ENCODE assay signal across 10 cellular contexts in genomic region chr4:147578057-147578476, GRCh38. TPM values are rescaled to one million over a fixed set of nuclear protein-coding genes. Genes with fewer than 3 reads are reported as not detected.
DNase-seq lines count a peak whose midpoint lies in the region; ATAC-seq and TF ChIP-seq lines count a peak whose summit lies in the region.
"Had no signal": no experiment of that assay in that cellular context is flagged by ENCODE, and none has a peak within 500 bp of the region (broad histone marks: within the 10 kb centered on the region; RNA-seq: fewer than 3 reads in every experiment).

No MANE protein-coding gene starts in this region.

- peaks cover 3% of the 10 kb centered on the region for H3K27me3 Mint-ChIP-seq in glutamatergic neuron (ENCODE audit: unreplicated experiment)

- no peaks in the 10 kb centered on the region for H3K79me2 ChIP-seq in hepatocyte

- POLR2A ChIA-PET in Panc1 (lab: Charles Lee), result no interaction called here

- H4K20me1 ChIP-seq in hepatocyte (ENCODE audit: insufficient read depth, poor library complexity, severe bottlenecking), result no peaks in the 10 kb centered on the region

- CTCF ChIA-PET in Panc1 (lab: Charles Lee), result no interaction called here

- BruUV-seq in Panc1 (replicated peaks; lab: Mats Ljungman, UMichigan), result no TSS peak

- no peaks in the 10 kb centered on the region for H3K27me3 ChIP-seq in Panc1 (ENCODE audit: control insufficient read depth, insufficient read depth, low read length)
- H3K27me3 ChIP-seq in hepatocyte, result no peaks in the 10 kb centered on the region
- H3K27me3 ChIP-seq: dorsolateral prefrontal cortex had no signal

- no peak for TF ChIP-seq CTCF in Panc1 (IDR thresholded peaks at IDR 0.05)
- no peak for TF ChIP-seq CTCF in epithelial cell of proximal tubule (conservative IDR thresholded peaks at IDR 0.05; ENCODE audit: low read depth, low read length)
- no peak for TF ChIP-seq CTCF in hepatocyte (IDR thresholded peaks at IDR 0.05; ENCODE audit: poor library complexity)
- no peak for TF ChIP-seq CTCF in GM20000 (IDR thresholded peaks at IDR 0.05; ENCODE audit: extremely low read depth, missing control alignments)
- TF ChIP-seq CTCF in glutamatergic neuron (IDR thresholded peaks at IDR 0.05; ENCODE audit: partially characterized antibody, unreplicated experiment), result no peak

- H3K4me2 ChIP-seq in hepatocyte, result no peak overlapping the region

- peak; percentile 44 for DNase-seq in GM04503 (ENCODE audit: low read depth)
- peak; percentile 83 for DNase-seq in Panc1 (ENCODE audit: low read depth, low spot score)
- DNase-seq in epithelial cell of proximal tubule (ENCODE audit: low read depth), result peak; percentile 95
- peak; percentile 99 for DNase-seq in pulmonary artery endothelial cell (ENCODE audit: low read depth, low spot score)
- DNase-seq in hepatocyte (ENCODE audit: low spot score), result no peak
- no peak for DNase-seq in GM20000 (ENCODE audit: low spot score)
- DNase-seq in glutamatergic neuron, result no peak
- DNase-seq: dorsolateral prefrontal cortex, NCI-H2029 treated with DMSO at 0.1 percent for 48 hours had no signal

- H3K4me1 ChIP-seq in Panc1 (ENCODE audit: control insufficient read depth, insufficient read depth, low read length) (no peaks in the 10 kb centered on the region), hepatocyte (ENCODE audit: insufficient read depth) (no peaks in the 10 kb centered on the region)

- 67% methylated on average over 5 of the region's 5 CpGs for WGBS in hepatocyte (ENCODE audit: low lambda C conversion rate, missing lambda C conversion rate)

- H3K36me3 Mint-ChIP-seq in glutamatergic neuron (ENCODE audit: unreplicated experiment), result no peaks in the 10 kb centered on the region

- H3K4me3 Mint-ChIP-seq in glutamatergic neuron (ENCODE audit: unreplicated experiment), result no peak overlapping the region

- H3K4me3 ChIP-seq in Panc1 (ENCODE audit: low read depth in 2 of 2, low read length in 2 of 2) (no peak overlapping the region), epithelial cell of proximal tubule (ENCODE audit: low read depth, low read length) (no peak overlapping the region), hepatocyte (no peak overlapping the region)
- H3K4me3 ChIP-seq: dorsolateral prefrontal cortex had no signal

- intact Hi-C loops in Panc1 (cut with micrococcal nuclease; ENCODE audit: unreplicated experiment), result no loop called here

- H2AFZ ChIP-seq in hepatocyte, result no peak overlapping the region

- no peak overlapping the region for H3K27ac Mint-ChIP-seq in glutamatergic neuron (ENCODE audit: unreplicated experiment)

- ATAC-seq in Panc1 (peak; percentile 34; the same call in 1 of the 2 replicates), HG02852 (IDR thresholded peaks at IDR 0.05; ENCODE audit: unreplicated experiment) (no peak)

- no peaks in the 10 kb centered on the region for H3K4me1 Mint-ChIP-seq in glutamatergic neuron (ENCODE audit: low read depth, unreplicated experiment)

- H3K27ac ChIP-seq in Panc1 (ENCODE audit: low read length) (no peak overlapping the region), hepatocyte (no peak overlapping the region)
- H3K27ac ChIP-seq: dorsolateral prefrontal cortex had no signal

- no peaks in the 10 kb centered on the region for H3K36me3 ChIP-seq in Panc1 (ENCODE audit: control insufficient read depth, insufficient read depth, low read length)
- no peaks in the 10 kb centered on the region for H3K36me3 ChIP-seq in hepatocyte (replicated peaks; ENCODE audit: insufficient read depth, low read depth)

- in situ Hi-C loops in Panc1 (cut with HindIII; ENCODE audit: low pct_unique_long_range_greater_than_20kb, low sequenced_read_pairs), result no loop called here

- H3K9me2 ChIP-seq in hepatocyte (replicated peaks; ENCODE audit: insufficient read depth), result no peaks in the 10 kb centered on the region

- no peaks in the 10 kb centered on the region for H3K9me3 Mint-ChIP-seq in glutamatergic neuron (ENCODE audit: unreplicated experiment)

- H3K9me3 ChIP-seq in Panc1 (ENCODE audit: control insufficient read depth, insufficient read depth, low read depth, low read length), result no peaks in the 10 kb centered on the region
- no peaks in the 10 kb centered on the region for H3K9me3 ChIP-seq in hepatocyte (ENCODE audit: low read depth)

RNA-seq across cellular contexts. Expression of gene TMEM184C, which starts 39.1 kb away (rescaled TPM):
- total RNA-seq in Panc1 (2021; ENCODE audit: unreplicated experiment), result 26.5 TPM
- polyA plus RNA-seq in Panc1 (2012; ENCODE audit: insufficient read length), result 12.4 TPM
- 21.3 and 21.7 TPM in 2 replicates for total RNA-seq in epithelial cell of proximal tubule
- 27.7 and 54.2 TPM in 2 replicates for total RNA-seq in pulmonary artery endothelial cell
- total RNA-seq in hepatocyte, result 43.0 and 49.5 TPM in 2 replicates
- polyA plus RNA-seq in hepatocyte, result 34.5 and 43.9 TPM in 2 replicates
- 31.6 TPM for total RNA-seq in glutamatergic neuron (ENCODE audit: unreplicated experiment)

Comparison
In these comparisons a context has a peak if more than half of its experiments do, and no peak if none do; other contexts are left out.
1. DNase-seq: peak in GM04503 (single experiment), Panc1 (single experiment), epithelial cell of proximal tubule (single experiment) and pulmonary artery endothelial cell (single experiment); none in hepatocyte (single experiment), GM20000 (single experiment) and glutamatergic neuron (single experiment).